ENCODE assay signal across 18 cellular contexts in the genomic region with DNA sequence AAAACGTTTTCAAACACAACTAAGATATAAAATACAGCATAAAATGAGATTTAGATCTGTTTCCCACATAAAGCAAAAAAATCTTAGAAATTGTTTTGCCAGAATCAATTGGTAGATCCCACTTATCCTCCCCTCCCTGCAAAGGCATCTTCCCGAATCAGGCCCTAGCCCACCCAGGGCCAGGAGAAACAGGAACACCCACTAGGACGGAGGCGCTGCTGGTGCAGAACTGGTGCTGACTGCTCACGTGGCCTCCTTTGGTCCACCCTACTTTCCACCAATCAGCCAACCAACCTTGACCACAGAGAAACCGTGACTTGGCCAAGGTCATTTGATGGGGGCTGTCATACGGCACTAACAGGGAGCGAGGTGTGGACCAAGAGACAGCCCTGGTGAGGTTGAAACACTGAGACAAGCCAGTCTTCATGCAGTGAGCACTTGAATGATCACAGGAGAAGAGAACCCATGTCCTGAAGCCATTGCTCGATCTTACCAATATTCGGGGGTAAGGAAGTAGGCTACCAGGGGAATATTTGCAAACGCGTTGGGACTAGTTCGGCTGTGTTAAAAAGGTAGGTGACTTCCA. TPM values are rescaled to one million over a fixed set of nuclear protein-coding genes. Genes with fewer than 3 reads are reported as not detected.
DNase-seq lines count a peak whose midpoint lies in the region; ATAC-seq and TF ChIP-seq lines count a peak whose summit lies in the region.
"Had no signal": no experiment of that assay in that cellular context is flagged by ENCODE, and none has a peak within 500 bp of the region (broad histone marks: within the 10 kb centered on the region; RNA-seq: fewer than 3 reads in every experiment).

No MANE protein-coding gene starts in this region.

- in situ Hi-C loops in ACHN (cut with HindIII; ENCODE audit: low pct_ligation_motif_present, low pct_unique_long_range_greater_than_20kb, low sequenced_read_pairs) = no loop called here

- no peak overlapping the region for H3K4me3 Mint-ChIP-seq in stimulated activated naive CD8-positive, alpha-beta T cell treated with anti-CD3 and anti-CD28 coated beads, Interleukin-15, Interleukin-2, amounts not matched to agents 100 ng/mL and 50 ng/mL, for 24 hours
- no peak overlapping the region for H3K4me3 Mint-ChIP-seq in activated T-helper 2 cell treated with anti-CD3 and anti-CD28 coated beads, Interferon-gamma antibody, Interleukin-2, Interleukin-4, amounts not matched to agents 10 μg/mL and 5 μg/mL and 100 μg/mL, durations not matched to agents 14 hours and 24 hours and 36 hours (ENCODE audit: low read depth)

- intact Hi-C loops in activated T-helper 2 cell treated with anti-CD3 and anti-CD28 coated beads, Interferon-gamma antibody, Interleukin-2, Interleukin-4, amounts not matched to agents 10 μg/mL and 5 μg/mL and 100 μg/mL, durations not matched to agents 14 hours and 24 hours and 36 hours (cut with micrococcal nuclease) = no loop called here
- intact Hi-C loops in lower lobe of right lung (cut with DNase I) = no loop called here

- no peaks in the 10 kb centered on the region for H3K9me3 Mint-ChIP-seq in stimulated activated naive CD8-positive, alpha-beta T cell treated with anti-CD3 and anti-CD28 coated beads, Interleukin-15, Interleukin-2, amounts not matched to agents 100 ng/mL and 50 ng/mL, for 24 hours
- no peaks in the 10 kb centered on the region for H3K9me3 Mint-ChIP-seq in activated T-helper 2 cell treated with anti-CD3 and anti-CD28 coated beads, Interferon-gamma antibody, Interleukin-2, Interleukin-4, amounts not matched to agents 10 μg/mL and 5 μg/mL and 100 μg/mL, durations not matched to agents 14 hours and 24 hours and 36 hours

- H3K27me3 Mint-ChIP-seq in stimulated activated naive CD8-positive, alpha-beta T cell treated with anti-CD3 and anti-CD28 coated beads, Interleukin-15, Interleukin-2, amounts not matched to agents 100 ng/mL and 50 ng/mL, for 24 hours = no peaks in the 10 kb centered on the region
- no peaks in the 10 kb centered on the region for H3K27me3 Mint-ChIP-seq in activated T-helper 2 cell treated with anti-CD3 and anti-CD28 coated beads, Interferon-gamma antibody, Interleukin-2, Interleukin-4, amounts not matched to agents 10 μg/mL and 5 μg/mL and 100 μg/mL, durations not matched to agents 14 hours and 24 hours and 36 hours (ENCODE audit: low read depth)

- ATAC-seq in stimulated activated naive CD8-positive, alpha-beta T cell treated with anti-CD3 and anti-CD28 coated beads, Interleukin-15, Interleukin-2, amounts not matched to agents 100 U/mL and 50 U/mL, for 24 hours = no peak
- ATAC-seq in lower lobe of right lung = no peak
- ATAC-seq in GM19452 (IDR thresholded peaks at IDR 0.05; ENCODE audit: unreplicated experiment) = no peak
- ATAC-seq: right cardiac atrium had no signal

- peaks cover 20% of the 10 kb centered on the region for H3K4me1 ChIP-seq in lower lobe of right lung

- peak overlapping the region; percentile 81 for H3K27ac Mint-ChIP-seq in stimulated activated naive CD8-positive, alpha-beta T cell treated with anti-CD3 and anti-CD28 coated beads, Interleukin-15, Interleukin-2, amounts not matched to agents 100 ng/mL and 50 ng/mL, for 24 hours
- peak overlapping the region; percentile 78 for H3K27ac Mint-ChIP-seq in activated T-helper 2 cell treated with anti-CD3 and anti-CD28 coated beads, Interferon-gamma antibody, Interleukin-2, Interleukin-4, amounts not matched to agents 10 μg/mL and 5 μg/mL and 100 μg/mL, durations not matched to agents 14 hours and 24 hours and 36 hours

- H3K4me3 ChIP-seq in lower lobe of right lung = no peak overlapping the region

- DNase-seq in stimulated activated naive CD8-positive, alpha-beta T cell treated with anti-CD3 and anti-CD28 coated beads, Interleukin-15, Interleukin-2, amounts not matched to agents 100 U/mL and 50 U/mL, for 24 hours = no peak
- no peak for DNase-seq in activated T-helper 2 cell treated with anti-CD3 and anti-CD28 coated beads, Interferon-gamma antibody, Interleukin-2, Interleukin-4, amounts not matched to agents 10 μg/mL and 5 μg/mL and 100 μg/mL, durations not matched to agents 14 hours and 24 hours and 36 hours (ENCODE audit: low spot score)
- DNase-seq in lower lobe of right lung = peak; percentile 24
- DNase-seq in activated effector memory CD4-positive, alpha-beta T cell treated with Interleukin-2 at 50 U/mL for 16 hours = no peak
- no peak for DNase-seq in ACHN
- DNase-seq: activated CD4-positive, CD25-positive, alpha-beta regulatory T cell treated with anti-CD3 and anti-CD28 coated beads, Interleukin-2, amount 50 U/mL, for 72 hours; anterior cingulate cortex; GF-D8; hippocampal formation; kidney glomerular epithelial cell; mesendoderm; NCI-H2081; nucleus accumbens; SIG-M5; substantia nigra had no signal

- H3K36me3 ChIP-seq in lower lobe of right lung = peaks cover 90% of the 10 kb centered on the region

- H3K4me1 Mint-ChIP-seq in stimulated activated naive CD8-positive, alpha-beta T cell treated with anti-CD3 and anti-CD28 coated beads, Interleukin-15, Interleukin-2, amounts not matched to agents 100 ng/mL and 50 ng/mL, for 24 hours (ENCODE audit: low read depth) = peaks cover 44% of the 10 kb centered on the region
- peaks cover 40% of the 10 kb centered on the region for H3K4me1 Mint-ChIP-seq in activated T-helper 2 cell treated with anti-CD3 and anti-CD28 coated beads, Interferon-gamma antibody, Interleukin-2, Interleukin-4, amounts not matched to agents 10 μg/mL and 5 μg/mL and 100 μg/mL, durations not matched to agents 14 hours and 24 hours and 36 hours (ENCODE audit: low read depth)

- H3K9me3 ChIP-seq in lower lobe of right lung = no peaks in the 10 kb centered on the region

- H3K27me3 ChIP-seq in lower lobe of right lung (ENCODE audit: low read depth) = no peaks in the 10 kb centered on the region

- no peak for TF ChIP-seq CTCF in lower lobe of right lung (IDR thresholded peaks at IDR 0.05)

- H3K27ac ChIP-seq in lower lobe of right lung = no peak overlapping the region

- peaks cover 62% of the 10 kb centered on the region for H3K36me3 Mint-ChIP-seq in stimulated activated naive CD8-positive, alpha-beta T cell treated with anti-CD3 and anti-CD28 coated beads, Interleukin-15, Interleukin-2, amounts not matched to agents 100 ng/mL and 50 ng/mL, for 24 hours (ENCODE audit: low read depth)
- H3K36me3 Mint-ChIP-seq in activated T-helper 2 cell treated with anti-CD3 and anti-CD28 coated beads, Interferon-gamma antibody, Interleukin-2, Interleukin-4, amounts not matched to agents 10 μg/mL and 5 μg/mL and 100 μg/mL, durations not matched to agents 14 hours and 24 hours and 36 hours (ENCODE audit: low read depth) = peaks cover 74% of the 10 kb centered on the region

RNA-seq across cellular contexts. Expression of gene SURF2, which starts 5.2 kb away (rescaled TPM):
- total RNA-seq in activated T-helper 2 cell treated with anti-CD3 and anti-CD28 coated beads, Interferon-gamma antibody, Interleukin-2, Interleukin-4, amounts not matched to agents 10 μg/mL and 5 μg/mL and 100 μg/mL, durations not matched to agents 14 hours and 24 hours and 36 hours = 16.9 and 22.1 TPM in 2 replicates
- 15.2 TPM for total RNA-seq in lower lobe of right lung

RNA-seq across cellular contexts. Expression of gene SURF1, which starts 5.3 kb away (rescaled TPM):
- total RNA-seq in activated T-helper 2 cell treated with anti-CD3 and anti-CD28 coated beads, Interferon-gamma antibody, Interleukin-2, Interleukin-4, amounts not matched to agents 10 μg/mL and 5 μg/mL and 100 μg/mL, durations not matched to agents 14 hours and 24 hours and 36 hours = 32.4 and 33.0 TPM in 2 replicates
- total RNA-seq in lower lobe of right lung = 49.4 TPM

RNA-seq across cellular contexts. Expression of gene RPL7A, which starts 13.6 kb away (rescaled TPM):
- 2,586 and 2,588 TPM in 2 replicates for total RNA-seq in activated T-helper 2 cell treated with anti-CD3 and anti-CD28 coated beads, Interferon-gamma antibody, Interleukin-2, Interleukin-4, amounts not matched to agents 10 μg/mL and 5 μg/mL and 100 μg/mL, durations not matched to agents 14 hours and 24 hours and 36 hours
- total RNA-seq in lower lobe of right lung = 1,397 TPM

RNA-seq across cellular contexts. Expression of gene MED22, which starts 13.7 kb away (rescaled TPM):
- 35.2 and 36.4 TPM in 2 replicates for total RNA-seq in activated T-helper 2 cell treated with anti-CD3 and anti-CD28 coated beads, Interferon-gamma antibody, Interleukin-2, Interleukin-4, amounts not matched to agents 10 μg/mL and 5 μg/mL and 100 μg/mL, durations not matched to agents 14 hours and 24 hours and 36 hours
- 24.4 TPM for total RNA-seq in lower lobe of right lung

RNA-seq across cellular contexts. Expression of gene SURF4, which starts 14.3 kb away (rescaled TPM):
- 388 and 393 TPM in 2 replicates for total RNA-seq in activated T-helper 2 cell treated with anti-CD3 and anti-CD28 coated beads, Interferon-gamma antibody, Interleukin-2, Interleukin-4, amounts not matched to agents 10 μg/mL and 5 μg/mL and 100 μg/mL, durations not matched to agents 14 hours and 24 hours and 36 hours
- 126 TPM for total RNA-seq in lower lobe of right lung
